ENCODE assay signal across 15 cellular contexts in the genomic region with DNA sequence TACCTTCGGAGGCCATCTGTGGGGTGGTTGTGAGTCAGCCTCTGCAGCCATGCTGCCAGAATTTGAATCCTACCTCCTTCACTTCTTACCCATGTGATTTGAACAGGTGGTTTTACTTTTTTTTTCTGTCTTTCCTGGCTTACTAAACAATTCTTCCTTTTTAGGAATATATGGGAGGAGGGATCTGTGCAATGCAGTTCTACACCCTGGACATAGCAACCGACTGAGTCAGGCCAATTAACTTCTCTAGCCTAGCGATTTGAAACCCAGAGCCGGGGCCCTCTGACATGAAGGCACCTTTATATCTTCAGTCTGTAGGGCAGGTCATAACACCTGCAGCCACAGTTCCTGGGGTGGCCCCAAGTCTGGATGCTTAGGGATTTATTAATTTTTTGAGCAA.
"Had no signal": no experiment of that assay in that cellular context is flagged by ENCODE, and none has a peak within 500 bp of the region (broad histone marks: within the 10 kb centered on the region; RNA-seq: fewer than 3 reads in every experiment).

No MANE protein-coding gene starts in this region.

- DNase-seq: activated B cell treated with CpG ODN at 0.5 μM for 24 hours; activated CD4-positive, alpha-beta T cell treated with anti-CD3 and anti-CD28 coated beads, Interleukin-2, amount 10 ng/mL, durations not matched to agents 7 days and 5 days; activated CD8-positive, alpha-beta memory T cell treated with anti-CD3 and anti-CD28 coated beads, Interleukin-2, amount 50 U/mL, for 48 hours; activated gamma-delta T cell treated with Interleukin-2 at 50 U/mL for 16 hours; activated T-cell treated with anti-CD3 and anti-CD28 coated beads, Interleukin-2, amount 50 U/mL, for 72 hours; cerebellar nuclear complex; dermis blood vessel endothelial cell; effector memory CD8-positive, alpha-beta T cell; foreskin melanocyte; head of caudate nucleus; left colon; pancreas; sigmoid colon; T-helper 2 cell had no signal

- ATAC-seq: activated T-cell treated with anti-CD3 and anti-CD28 coated beads, Interleukin-2, amount 50 U/mL, for 72 hours; effector memory CD8-positive, alpha-beta T cell; left colon; pancreas; stimulated activated effector memory CD8-positive, alpha-beta T cell treated with anti-CD3 and anti-CD28 coated beads, Interleukin-12 subunit alpha, Interleukin-12 subunit beta, amount 100 ng/mL, for 72 hours had no signal
